ENCODE assay signal across 10 cellular contexts in genomic region chr7:29565982-29566746, GRCh38. TPM values are rescaled to one million over a fixed set of nuclear protein-coding genes. Genes with fewer than 3 reads are reported as not detected.
DNase-seq lines count a peak whose midpoint lies in the region; ATAC-seq lines count a peak whose summit lies in the region.
"Had no signal": no experiment of that assay in that cellular context is flagged by ENCODE, and none has a peak within 500 bp of the region (broad histone marks: within the 10 kb centered on the region; RNA-seq: fewer than 3 reads in every experiment).

No MANE protein-coding gene starts in this region.

- no peaks in the 10 kb centered on the region for H3K9me3 ChIP-seq in thymus (ENCODE audit: control insufficient read depth)

- peak overlapping the region; percentile 30 for H3K4me3 ChIP-seq in thymus (ENCODE audit: low read length)

- no peak overlapping the region for H3K27ac Mint-ChIP-seq in activated CD4-positive, alpha-beta T cell treated with anti-CD3 and anti-CD28 coated beads, Interleukin-2, amount 10 ng/mL, durations not matched to agents 7 days and 5 days
- H3K27ac Mint-ChIP-seq in dendritic cell treated with granulocyte-macrophage colony-stimulating factor and Interleukin-4, amounts not matched to agents 40 ng/mL and 50 ng/mL, for 4 days = no peak overlapping the region
- H3K27ac Mint-ChIP-seq: CD8-positive, alpha-beta T cell had no signal

- no peaks in the 10 kb centered on the region for H3K9me3 Mint-ChIP-seq in activated CD4-positive, alpha-beta T cell treated with anti-CD3 and anti-CD28 coated beads, Interleukin-2, amount 10 ng/mL, durations not matched to agents 7 days and 5 days
- H3K9me3 Mint-ChIP-seq in dendritic cell treated with granulocyte-macrophage colony-stimulating factor and Interleukin-4, amounts not matched to agents 40 ng/mL and 50 ng/mL, for 4 days = peaks cover 6% of the 10 kb centered on the region
- H3K9me3 Mint-ChIP-seq: CD8-positive, alpha-beta T cell had no signal

- H3K36me3 ChIP-seq in thymus (ENCODE audit: control insufficient read depth, insufficient read depth) = no peaks in the 10 kb centered on the region

- H3K36me3 Mint-ChIP-seq in activated CD4-positive, alpha-beta T cell treated with anti-CD3 and anti-CD28 coated beads, Interleukin-2, amount 10 ng/mL, durations not matched to agents 7 days and 5 days (ENCODE audit: low read depth) = peaks cover 2% of the 10 kb centered on the region
- no peaks in the 10 kb centered on the region for H3K36me3 Mint-ChIP-seq in dendritic cell treated with granulocyte-macrophage colony-stimulating factor and Interleukin-4, amounts not matched to agents 40 ng/mL and 50 ng/mL, for 4 days (ENCODE audit: low read depth)
- H3K36me3 Mint-ChIP-seq: CD8-positive, alpha-beta T cell had no signal

- ATAC-seq in GM19324 (IDR thresholded peaks at IDR 0.05; ENCODE audit: low FRiP score, unreplicated experiment) = no peak
- ATAC-seq: CD8-positive, alpha-beta T cell had no signal

- H3K27me3 ChIP-seq in thymus (ENCODE audit: control insufficient read depth, insufficient read depth) = peaks cover 62% of the 10 kb centered on the region

- WGBS in thymus = 4% methylated on average over 56 of the region's 56 CpGs

- peaks cover 85% of the 10 kb centered on the region for H3K27me3 Mint-ChIP-seq in activated CD4-positive, alpha-beta T cell treated with anti-CD3 and anti-CD28 coated beads, Interleukin-2, amount 10 ng/mL, durations not matched to agents 7 days and 5 days
- H3K27me3 Mint-ChIP-seq in dendritic cell treated with granulocyte-macrophage colony-stimulating factor and Interleukin-4, amounts not matched to agents 40 ng/mL and 50 ng/mL, for 4 days = peaks cover 91% of the 10 kb centered on the region

- no peak for DNase-seq in activated CD4-positive, alpha-beta T cell treated with anti-CD3 and anti-CD28 coated beads, Interleukin-2, amount 10 ng/mL, durations not matched to agents 7 days and 5 days
- no peak for DNase-seq in activated CD4-positive, alpha-beta T cell treated with anti-CD3 and anti-CD28 coated beads, Interleukin-2, amount 50 U/mL, for 4 hours
- DNase-seq in medulla oblongata (ENCODE audit: extremely low spot score) (peak; percentile 40), D341Med (ENCODE audit: low spot score) (no peak), OCI-M2 (lab: John Stamatoyannopoulos, UW; ENCODE audit: unreplicated experiment) (no peak)
- DNase-seq: CD8-positive, alpha-beta T cell; GOT3 had no signal

- peak overlapping the region; percentile 31 for H3K27ac ChIP-seq in thymus (ENCODE audit: low read depth)

- CTCF ChIA-PET in activated CD4-positive, alpha-beta T cell treated with anti-CD3 and anti-CD28 coated beads, Interleukin-2, amount 10 ng/mL, durations not matched to agents 7 days and 5 days (lab: Charles Lee) = no interaction called here

- H3K4me3 Mint-ChIP-seq in activated CD4-positive, alpha-beta T cell treated with anti-CD3 and anti-CD28 coated beads, Interleukin-2, amount 10 ng/mL, durations not matched to agents 7 days and 5 days = peak overlapping the region; percentile 36
- H3K4me3 Mint-ChIP-seq in dendritic cell treated with granulocyte-macrophage colony-stimulating factor and Interleukin-4, amounts not matched to agents 40 ng/mL and 50 ng/mL, for 4 days = peak overlapping the region; percentile 78

- peaks cover 13% of the 10 kb centered on the region for H3K4me1 ChIP-seq in thymus (ENCODE audit: control insufficient read depth, insufficient read depth, low read length)

- intact Hi-C loops in dendritic cell treated with granulocyte-macrophage colony-stimulating factor and Interleukin-4, amounts not matched to agents 40 ng/mL and 50 ng/mL, for 4 days (cut with micrococcal nuclease) = no loop called here

- POLR2A ChIA-PET in activated CD4-positive, alpha-beta T cell treated with anti-CD3 and anti-CD28 coated beads, Interleukin-2, amount 10 ng/mL, durations not matched to agents 7 days and 5 days (lab: Charles Lee) = no interaction called here

- peaks cover 22% of the 10 kb centered on the region for H3K4me1 Mint-ChIP-seq in activated CD4-positive, alpha-beta T cell treated with anti-CD3 and anti-CD28 coated beads, Interleukin-2, amount 10 ng/mL, durations not matched to agents 7 days and 5 days
- H3K4me1 Mint-ChIP-seq in dendritic cell treated with granulocyte-macrophage colony-stimulating factor and Interleukin-4, amounts not matched to agents 40 ng/mL and 50 ng/mL, for 4 days (ENCODE audit: low read depth) = peaks cover 47% of the 10 kb centered on the region

RNA-seq across cellular contexts. Expression of gene PRR15, which starts 2.5 kb away (rescaled TPM):
- total RNA-seq in activated CD4-positive, alpha-beta T cell treated with anti-CD3 and anti-CD28 coated beads, Interleukin-2, amount 10 ng/mL, durations not matched to agents 7 days and 5 days = not detected
- 0.39 TPM for polyA plus RNA-seq in thymus
- total RNA-seq: CD8-positive, alpha-beta T cell had no signal
